ENCODE assay signal across 8 cellular contexts in genomic region chr6:158819213-158819976, GRCh38. TPM values are rescaled to one million over a fixed set of nuclear protein-coding genes. Genes with fewer than 3 reads are reported as not detected.
DNase-seq lines count a peak whose midpoint lies in the region; TF ChIP-seq lines count a peak whose summit lies in the region.

EZR (minus strand) TSS chr6:158819368; CDS start chr6:158818093, 1,275 bp downstream.

- H3K4me3 Mint-ChIP-seq in activated naive CD8-positive, alpha-beta T cell treated with anti-CD3 and anti-CD28 coated beads for 36 hours: peak within 1 kb of the TSS; percentile 99

- no peaks in the 10 kb centered on the region for H4K20me1 ChIP-seq in GM23248 (ENCODE audit: insufficient read depth)

- H3K36me3 Mint-ChIP-seq in activated naive CD8-positive, alpha-beta T cell treated with anti-CD3 and anti-CD28 coated beads for 36 hours: peaks cover 40% of the 10 kb centered on the region

- peak in 3 of 4 experiments; percentile 14 to 45 (median 28) for TF ChIP-seq CTCF in prostate gland (IDR thresholded peaks at IDR 0.05)

- H3K36me3 ChIP-seq in GM23248 (ENCODE audit: low read depth) (no peaks in the 10 kb centered on the region), prostate gland (no peaks in the 10 kb centered on the region), urinary bladder (ENCODE audit: insufficient read depth) (no peaks in the 10 kb centered on the region)

- H3K9ac ChIP-seq in GM23248: peak within 1 kb of the TSS; percentile 88

- peak within 1 kb of the TSS; percentile 92 for H3K27ac Mint-ChIP-seq in activated naive CD8-positive, alpha-beta T cell treated with anti-CD3 and anti-CD28 coated beads for 36 hours

- H3K27ac ChIP-seq in GM23248: peak within 1 kb of the TSS; percentile 83
- H3K27ac ChIP-seq in prostate gland: peak within 1 kb of the TSS; percentile 99 to 100
- H3K27ac ChIP-seq in urinary bladder (ENCODE audit: low read depth): peak within 1 kb of the TSS; percentile 97

- in situ Hi-C loops in GM23248 (cut with MboI): no loop called here

- H3K9me2 ChIP-seq in GM23248 (ENCODE audit: insufficient read depth): no peaks in the 10 kb centered on the region

- peaks cover 6% of the 10 kb centered on the region for H3F3A ChIP-seq in GM23248 (ENCODE audit: insufficient read depth)

- peaks cover 37% of the 10 kb centered on the region for H3K4me1 Mint-ChIP-seq in activated naive CD8-positive, alpha-beta T cell treated with anti-CD3 and anti-CD28 coated beads for 36 hours

- H3K9me3 Mint-ChIP-seq in activated naive CD8-positive, alpha-beta T cell treated with anti-CD3 and anti-CD28 coated beads for 36 hours: peaks cover 5% of the 10 kb centered on the region

- H3K4me3 ChIP-seq in GM23248 (peak within 1 kb of the TSS; percentile 89), prostate gland (peak within 1 kb of the TSS; percentile 94 to 97), urinary bladder (ENCODE audit: low read depth, low read length) (peak within 1 kb of the TSS; percentile 91)

- H3K27me3 ChIP-seq in GM23248 (replicated peaks; ENCODE audit: insufficient read depth): no peaks in the 10 kb centered on the region
- no peaks in the 10 kb centered on the region for H3K27me3 ChIP-seq in prostate gland (replicated peaks; ENCODE audit: insufficient read depth)

- peak within 1 kb of the TSS; percentile 87 for H3K4me2 ChIP-seq in GM23248 (ENCODE audit: unreplicated experiment)

- H2AFZ ChIP-seq in GM23248: peak within 1 kb of the TSS; percentile 87

- no peaks in the 10 kb centered on the region for H3K27me3 Mint-ChIP-seq in activated naive CD8-positive, alpha-beta T cell treated with anti-CD3 and anti-CD28 coated beads for 36 hours

- peaks cover 35% of the 10 kb centered on the region for H3K79me2 ChIP-seq in GM23248 (ENCODE audit: insufficient read depth)

- H3K9me3 ChIP-seq in GM23248 (ENCODE audit: low read depth) (no peaks in the 10 kb centered on the region), prostate gland (no peaks in the 10 kb centered on the region)

- intact Hi-C loops in cardiac septum (cut with DNase I): loop anchor here (2.0 to 5.0 kb wide), 2 partner anchors 49 to 117 kb away; no protein-coding TSS in a partner anchor
- intact Hi-C loops in prostate gland (cut with DNase I): loop anchor here (2.0 to 5.0 kb wide), 3 partner anchors 49 to 97 kb away; no protein-coding TSS in a partner anchor

- peak; percentile 81 for TF ChIP-seq POLR2A in prostate gland (IDR thresholded peaks at IDR 0.05)

- WGBS in GM23248 (ENCODE audit: low coverage in 1 of 2, low lambda C conversion rate in 2 of 2, missing lambda C conversion rate in 2 of 2), 2 experiments: 10 to 16% methylated on average over 41 to 63 of the region's 67 CpGs
- 19% methylated on average over 34 of the region's 67 CpGs for WGBS in prostate gland
- 11% methylated on average over 67 of the region's 67 CpGs for WGBS in urinary bladder

- DNase-seq in ELF-1 (ENCODE audit: low read depth, low spot score) (peak; percentile 90), GM23248 (peak; percentile 84), LoVo (ENCODE audit: low spot score) (peak; percentile 81), SW480 (ENCODE audit: low spot score) (peak; percentile 74), cardiac septum (ENCODE audit: low spot score) (peak; percentile 87), prostate gland (ENCODE audit: low spot score) (peak; percentile 79)
- DNase-seq in activated naive CD8-positive, alpha-beta T cell treated with anti-CD3 and anti-CD28 coated beads for 36 hours: peak; percentile 87

- H3K4me1 ChIP-seq in GM23248 (ENCODE audit: insufficient read depth) (peaks cover 25% of the 10 kb centered on the region), prostate gland (replicated peaks) (peaks cover 8% of the 10 kb centered on the region), urinary bladder (ENCODE audit: insufficient read depth) (no peaks in the 10 kb centered on the region)

RNA-seq across cellular contexts. Expression of gene EZR, which starts in this region (rescaled TPM):
- total RNA-seq in GM23248 (2014; rRNA removed; shearing (Covaris generic)): 52.4 and 59.4 TPM in 2 replicates
- polyA plus RNA-seq in GM23248 (2016; fragmentation: Nextera tagmentation; extraction: Ambion mirVana): 65.2 and 66.8 TPM in 2 replicates
- 100 to 1,000 TPM; 218 to 227 TPM for total RNA-seq in activated naive CD8-positive, alpha-beta T cell treated with anti-CD3 and anti-CD28 coated beads for 36 hours
- total RNA-seq in cardiac septum: 141 TPM
- total RNA-seq in prostate gland: 100 to 1,000 TPM; 118 to 222 TPM
- total RNA-seq in urinary bladder: 95.1 TPM
- 122 TPM for polyA plus RNA-seq in urinary bladder

Comparison
In these comparisons a context has a peak if more than half of its experiments do, and no peak if none do; other contexts are left out.
1. Peak in every context shown above with its lines: DNase-seq, H3K4me3 ChIP-seq and H3K27ac ChIP-seq.